ENCODE assay signal across 1 cellular context in the genomic region with DNA sequence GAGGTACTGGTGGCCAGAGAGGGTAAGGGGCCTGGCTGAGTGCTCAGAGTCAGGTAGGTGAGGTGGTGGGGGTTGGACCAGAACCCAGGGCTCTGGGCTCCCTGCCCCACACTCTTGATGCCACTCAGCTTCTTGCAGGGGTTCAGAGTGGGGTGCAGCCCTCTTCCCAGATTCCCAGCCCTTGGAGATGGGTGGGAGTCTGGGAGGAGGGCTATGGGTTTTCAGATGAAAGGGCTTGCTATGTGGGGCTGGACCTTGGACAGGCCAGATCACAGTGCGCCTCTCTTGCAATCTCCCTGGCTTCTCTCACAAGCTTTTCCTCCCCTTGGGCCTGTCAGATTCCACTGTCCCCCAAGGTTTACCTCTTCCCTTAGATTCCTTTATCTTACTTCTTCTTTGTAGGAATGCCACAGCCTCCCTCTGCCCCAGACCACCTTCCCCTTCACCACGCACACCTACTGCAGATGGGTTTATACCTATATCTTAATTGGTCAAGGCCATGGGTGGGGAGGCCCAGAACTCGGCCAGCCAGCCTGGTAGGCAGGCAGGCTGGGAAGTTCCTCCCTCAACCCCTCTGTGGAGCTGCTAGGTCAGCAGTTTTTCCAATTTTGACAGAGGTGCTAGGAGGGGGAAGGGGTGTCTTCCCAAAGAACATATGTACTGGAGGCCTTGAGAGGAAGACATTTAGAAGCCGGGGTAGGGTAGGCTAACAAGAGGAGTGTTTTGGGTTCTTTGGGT.
TF ChIP-seq lines count a peak whose summit lies in the region.

No MANE protein-coding gene starts in this region.

TF ChIP-seq in SK-N-SH, 30 proteins besides CTCF, POLR2A, EP300 and RAD21 (continued from another document):
- TF ChIP-seq REST (IDR thresholded peaks at IDR 0.05; ENCODE audit: low read depth, low read length) (no peak), RCOR1 (IDR thresholded peaks at IDR 0.05; ENCODE audit: low read length) (no peak), SIN3A (IDR thresholded peaks at IDR 0.05; ENCODE audit: borderline replicate concordance, low read depth, low read length) (no peak), EZH2phosphoT487 (IDR thresholded peaks at IDR 0.05; ENCODE audit: borderline replicate concordance, low read depth) (no peak), ELF1 (IDR thresholded peaks at IDR 0.05) (no peak), FOXJ3 (CRISPR knock-in tag; IDR thresholded peaks at IDR 0.05) (no peak), FOXM1 (IDR thresholded peaks at IDR 0.05; ENCODE audit: low read depth) (no peak), RFX5 (IDR thresholded peaks at IDR 0.05; ENCODE audit: low read length) (no peak), NFIC (IDR thresholded peaks at IDR 0.05; ENCODE audit: borderline replicate concordance) (no peak), RXRA (IDR thresholded peaks at IDR 0.05; ENCODE audit: borderline replicate concordance, low read depth) (no peak), FOSL2 (IDR thresholded peaks at IDR 0.05; ENCODE audit: borderline replicate concordance, low read depth) (no peak), TAF1 (IDR thresholded peaks at IDR 0.05; ENCODE audit: borderline replicate concordance, low read depth, low read length) (no peak), IRF3 (IDR thresholded peaks at IDR 0.05; ENCODE audit: low read depth, low read length) (no peak)
- TF ChIP-seq, protein P1, sequence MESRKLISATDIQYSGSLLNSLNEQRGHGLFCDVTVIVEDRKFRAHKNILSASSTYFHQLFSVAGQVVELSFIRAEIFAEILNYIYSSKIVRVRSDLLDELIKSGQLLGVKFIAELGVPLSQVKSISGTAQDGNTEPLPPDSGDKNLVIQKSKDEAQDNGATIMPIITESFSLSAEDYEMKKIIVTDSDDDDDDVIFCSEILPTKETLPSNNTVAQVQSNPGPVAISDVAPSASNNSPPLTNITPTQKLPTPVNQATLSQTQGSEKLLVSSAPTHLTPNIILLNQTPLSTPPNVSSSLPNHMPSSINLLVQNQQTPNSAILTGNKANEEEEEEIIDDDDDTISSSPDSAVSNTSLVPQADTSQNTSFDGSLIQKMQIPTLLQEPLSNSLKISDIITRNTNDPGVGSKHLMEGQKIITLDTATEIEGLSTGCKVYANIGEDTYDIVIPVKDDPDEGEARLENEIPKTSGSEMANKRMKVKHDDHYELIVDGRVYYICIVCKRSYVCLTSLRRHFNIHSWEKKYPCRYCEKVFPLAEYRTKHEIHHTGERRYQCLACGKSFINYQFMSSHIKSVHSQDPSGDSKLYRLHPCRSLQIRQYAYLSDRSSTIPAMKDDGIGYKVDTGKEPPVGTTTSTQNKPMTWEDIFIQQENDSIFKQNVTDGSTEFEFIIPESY (IDR thresholded peaks at IDR 0.05; ENCODE audit: borderline replicate concordance, low read depth): no peak
